2 cellular contexts compared by ENCODE assay signal in the genomic region with DNA sequence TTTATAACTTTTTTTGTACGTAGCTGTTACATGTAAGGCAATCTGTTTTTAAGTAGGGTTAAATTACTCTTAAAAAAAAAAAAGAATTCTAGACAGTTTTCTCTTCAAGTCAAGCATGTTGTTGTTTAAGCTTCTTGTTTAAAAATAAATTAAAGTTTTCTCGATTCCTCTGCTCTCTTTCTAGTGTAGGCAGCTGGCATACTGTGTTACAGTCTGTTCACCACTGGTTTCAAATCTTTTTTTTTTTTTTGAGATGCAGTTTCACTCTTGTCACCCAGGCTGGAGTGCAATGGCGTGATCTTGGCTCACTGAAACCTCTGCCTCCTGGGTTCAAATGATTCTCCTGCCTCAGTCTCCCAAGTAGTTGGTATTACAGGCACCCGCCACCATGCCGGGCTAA. TPM values are rescaled to one million over a fixed set of nuclear protein-coding genes. Genes with fewer than 3 reads are reported as not detected.
"Had no signal": no experiment of that assay in that cellular context is flagged by ENCODE, and none has a peak within 500 bp of the region (broad histone marks: within the 10 kb centered on the region; RNA-seq: fewer than 3 reads in every experiment).

No MANE protein-coding gene starts in this region.

RNA-seq across cellular contexts. Expression of gene EDN1, which starts 29.9 kb away (rescaled TPM):
- total RNA-seq: K562 had no signal
- polyA plus RNA-seq: IgD-negative memory B cell had no signal
